ENCODE assay signal across 13 cellular contexts in the genomic region with DNA sequence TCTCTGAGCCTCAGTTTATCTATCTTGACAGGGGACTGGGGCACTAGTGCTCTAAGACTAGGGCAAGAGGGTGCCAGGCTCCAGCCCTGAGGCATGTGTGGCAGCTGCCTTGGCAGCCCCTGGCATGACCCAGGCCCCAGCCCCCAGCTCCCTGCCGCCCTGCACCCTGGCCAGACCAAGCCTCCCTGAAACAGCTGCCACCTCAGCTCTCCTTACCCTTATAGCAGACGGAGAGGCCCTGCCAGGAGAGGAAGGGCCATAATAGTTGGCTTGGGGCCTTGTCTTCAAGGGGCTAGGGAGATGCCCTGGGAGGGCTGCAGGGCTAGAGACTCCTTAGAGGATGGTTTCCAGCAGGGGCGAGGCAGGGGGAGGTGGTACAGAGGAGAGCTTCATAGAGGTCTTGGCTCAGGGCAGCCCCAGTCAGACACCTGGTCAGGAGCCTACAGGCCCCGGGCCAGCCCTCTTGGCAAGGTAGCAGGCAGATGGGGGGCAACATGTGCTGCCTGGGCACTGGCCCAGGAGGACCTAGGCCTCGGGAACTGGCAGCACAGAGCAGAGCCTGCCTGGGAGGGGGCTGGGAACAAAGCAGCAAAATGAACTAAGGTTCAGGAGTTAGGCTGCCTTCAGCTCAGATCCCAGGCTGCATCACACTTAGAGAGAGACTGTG. TPM values are rescaled to one million over a fixed set of nuclear protein-coding genes. Genes with fewer than 3 reads are reported as not detected.
DNase-seq lines count a peak whose midpoint lies in the region; ATAC-seq and TF ChIP-seq lines count a peak whose summit lies in the region.
"Had no signal": no experiment of that assay in that cellular context is flagged by ENCODE, and none has a peak within 500 bp of the region (broad histone marks: within the 10 kb centered on the region; RNA-seq: fewer than 3 reads in every experiment).

No MANE protein-coding gene starts in this region.

- no peak overlapping the region for H3K27ac Mint-ChIP-seq in nephron progenitor cell

- H3K36me3 ChIP-seq in muscle layer of duodenum (ENCODE audit: control insufficient read depth in 1 of 2, insufficient read depth in 2 of 2, low read length in 2 of 2), result peaks cover 52 to 65% of the 10 kb centered on the region in 2 donors

- H3K36me3 Mint-ChIP-seq in nephron progenitor cell (ENCODE audit: low read depth), result peaks cover 23% of the 10 kb centered on the region

- no peaks in the 10 kb centered on the region for H3K27me3 Mint-ChIP-seq in nephron progenitor cell (ENCODE audit: low read depth, poor library complexity)

- H3K27ac ChIP-seq in coronary artery, result peak overlapping the region; percentile 68 to 98
- H3K27ac ChIP-seq in muscle layer of duodenum (ENCODE audit: low read length), result no peak overlapping the region
- H3K27ac ChIP-seq: brain microvascular endothelial cell had no signal

- no peak overlapping the region for H3K4me3 Mint-ChIP-seq in nephron progenitor cell

- H3K9me3 Mint-ChIP-seq in nephron progenitor cell, result no peaks in the 10 kb centered on the region

- no peaks in the 10 kb centered on the region for H3K9me3 ChIP-seq in muscle layer of duodenum (ENCODE audit: control insufficient read depth in 1 of 2, low read length in 2 of 2)

- H3K4me3 ChIP-seq in coronary artery (peak overlapping the region; percentile 62), muscle layer of duodenum (ENCODE audit: low read depth in 1 of 2, low read length in 2 of 2) (peak overlapping the region; percentile 11 to 77)
- H3K4me3 ChIP-seq: K562 had no signal

- H3K4me1 ChIP-seq in muscle layer of duodenum (ENCODE audit: control insufficient read depth in 1 of 2, insufficient read depth in 2 of 2, low read length in 2 of 2), result peaks cover under 1 to 69% of the 10 kb centered on the region in 2 donors

- peaks cover 16% of the 10 kb centered on the region for H3K4me1 Mint-ChIP-seq in nephron progenitor cell

- TF ChIP-seq CTCF in coronary artery (IDR thresholded peaks at IDR 0.05) (no peak), nephron progenitor cell (IDR thresholded peaks at IDR 0.05) (no peak)

- no peak for ATAC-seq in HG03460 (IDR thresholded peaks at IDR 0.05; ENCODE audit: unreplicated experiment)
- ATAC-seq: K562 had no signal

- no peaks in the 10 kb centered on the region for H3K27me3 ChIP-seq in muscle layer of duodenum (ENCODE audit: low read depth, low read length)
- H3K27me3 ChIP-seq: brain microvascular endothelial cell had no signal

- DNase-seq in NCI-H2196 (lab: John Stamatoyannopoulos, UW; ENCODE audit: unreplicated experiment) (peak; percentile 55), coronary artery (ENCODE audit: low spot score) (peak; percentile 69), ureter (ENCODE audit: low spot score) (peak; percentile 52), nephron progenitor cell (no peak), activated T-cell treated with anti-CD3 and anti-CD28 coated beads for 4 hours (no peak)
- DNase-seq: activated CD4-positive, CD25-positive, alpha-beta regulatory T cell treated with anti-CD3 and anti-CD28 coated beads, Interleukin-2, amount 50 U/mL, for 72 hours; brain microvascular endothelial cell; erythroblast; NCI-H187 treated with DMSO at 0.1 percent for 48 hours had no signal

RNA-seq across cellular contexts. Expression of a gene that starts 13.0 kb away (rescaled TPM):
- total RNA-seq in ureter, result 327 TPM

RNA-seq across cellular contexts. Expression of a gene that starts 13.3 kb away (rescaled TPM):
- 259 TPM for total RNA-seq in ureter

RNA-seq across cellular contexts. Expression of a gene that starts 28.7 kb away (rescaled TPM):
- total RNA-seq in ureter, result 4.8 TPM

RNA-seq across cellular contexts. Expression of a gene that starts 46.2 kb away (rescaled TPM):
- total RNA-seq in ureter, result not detected
- total RNA-seq: renal cortical epithelial cell had no signal

Comparison
In these comparisons a context has a peak if more than half of its experiments do, and no peak if none do; other contexts are left out.
1. DNase-seq: peak in NCI-H2196 (single experiment), coronary artery (single experiment) and ureter (single experiment); none in nephron progenitor cell (single experiment) and activated T-cell treated with anti-CD3 and anti-CD28 coated beads for 4 hours (single experiment).